Comparison of ENCODE assay signal across 10 cellular contexts in genomic region chr3:132432639-132433038, GRCh38. TPM values are rescaled to one million over a fixed set of nuclear protein-coding genes. Genes with fewer than 3 reads are reported as not detected.
DNase-seq lines count a peak whose midpoint lies in the region; ATAC-seq, FAIRE-seq and TF ChIP-seq lines count a peak whose summit lies in the region.
"Had no signal": no experiment of that assay in that cellular context is flagged by ENCODE, and none has a peak within 500 bp of the region (broad histone marks: within the 10 kb centered on the region; RNA-seq: fewer than 3 reads in every experiment).

No MANE protein-coding gene starts in this region.

- no peaks in the 10 kb centered on the region for H3K36me3 ChIP-seq in mesendoderm (ENCODE audit: control insufficient read depth, insufficient read depth, low read length)

- ATAC-seq in activated naive CD8-positive, alpha-beta T cell treated with anti-CD3 and anti-CD28 coated beads, Interleukin-2, amount 50 U/mL, for 24 hours = peak; percentile 85
- ATAC-seq in left lobe of liver = no peak

- H3K4me3 ChIP-seq in mesendoderm (ENCODE audit: low read length) = no peak overlapping the region

- no peak for TF ChIP-seq CTCF in CD14-positive monocyte (IDR thresholded peaks at IDR 0.05)
- no peak for TF ChIP-seq CTCF in D721Med (IDR thresholded peaks at IDR 0.05; ENCODE audit: insufficient read depth, missing control alignments)

- H3K27me3 Mint-ChIP-seq in CD14-positive monocyte (ENCODE audit: low read depth in 3 of 3) = no peaks in the 10 kb centered on the region
- H3K27me3 Mint-ChIP-seq in activated naive CD8-positive, alpha-beta T cell treated with anti-CD3 and anti-CD28 coated beads, Interleukin-2, amount 50 U/mL, for 24 hours = no peaks in the 10 kb centered on the region
- H3K27me3 Mint-ChIP-seq: naive thymus-derived CD8-positive, alpha-beta T cell had no signal

- H3K4me1 ChIP-seq in mesendoderm (ENCODE audit: control insufficient read depth, low read depth, low read length) = no peaks in the 10 kb centered on the region

- intact Hi-C loops in CD14-positive monocyte (cut with micrococcal nuclease) = no loop called here

- DNase-seq in CD14-positive monocyte (ENCODE audit: low spot score) (no peak), HT1080 (ENCODE audit: low read depth) (peak; percentile 88), kidney tubule cell (ENCODE audit: low spot score) (peak; percentile 61), left lobe of liver (ENCODE audit: low spot score) (no peak), D721Med (ENCODE audit: insufficient read length, low spot score) (no peak), NCI-H748 treated with DMSO at 0.1 percent for 48 hours (lab: John Stamatoyannopoulos, UW) (no peak), mesendoderm (no peak)
- DNase-seq in activated naive CD8-positive, alpha-beta T cell treated with anti-CD3 and anti-CD28 coated beads, Interleukin-2, amount 50 U/mL, for 24 hours = no peak
- DNase-seq: naive thymus-derived CD8-positive, alpha-beta T cell; NCI-H1930 had no signal

- no peak overlapping the region for H3K27ac ChIP-seq in mesendoderm (ENCODE audit: low read depth, low read length)

- no peaks in the 10 kb centered on the region for H3K79me1 ChIP-seq in mesendoderm (ENCODE audit: low read length)

- H2BK120ac ChIP-seq in mesendoderm (ENCODE audit: low read depth, low read length) = no peak overlapping the region

- no peak overlapping the region for H4K5ac ChIP-seq in mesendoderm (ENCODE audit: low read length)

- no peak overlapping the region for H3K4ac ChIP-seq in mesendoderm (ENCODE audit: low read depth, low read length)

- H3K56ac ChIP-seq in mesendoderm (ENCODE audit: low read length) = no peak overlapping the region

- no peaks in the 10 kb centered on the region for H3K79me2 ChIP-seq in mesendoderm (ENCODE audit: control insufficient read depth, insufficient read depth, low read length)

- no peak overlapping the region for H2BK5ac ChIP-seq in mesendoderm (ENCODE audit: low read length)

- H3K9me3 Mint-ChIP-seq in CD14-positive monocyte = peaks cover 0 to 2% (median 0%) of the 10 kb centered on the region in 7 donors
- no peaks in the 10 kb centered on the region for H3K9me3 Mint-ChIP-seq in activated naive CD8-positive, alpha-beta T cell treated with anti-CD3 and anti-CD28 coated beads, Interleukin-2, amount 50 U/mL, for 24 hours
- H3K9me3 Mint-ChIP-seq: naive thymus-derived CD8-positive, alpha-beta T cell had no signal

- peaks cover 56% of the 10 kb centered on the region for H3K4me1 Mint-ChIP-seq in CD14-positive monocyte
- H3K4me1 Mint-ChIP-seq in activated naive CD8-positive, alpha-beta T cell treated with anti-CD3 and anti-CD28 coated beads, Interleukin-2, amount 50 U/mL, for 24 hours = peaks cover 38% of the 10 kb centered on the region

- H3K9ac ChIP-seq in mesendoderm (ENCODE audit: low read length) = no peak overlapping the region

- H2BK15ac ChIP-seq in mesendoderm (replicated peaks; ENCODE audit: low read depth) = no peak overlapping the region

- peaks cover 17 to 19% of the 10 kb centered on the region in 2 donors for H3K36me3 Mint-ChIP-seq in CD14-positive monocyte
- peaks cover 13% of the 10 kb centered on the region for H3K36me3 Mint-ChIP-seq in activated naive CD8-positive, alpha-beta T cell treated with anti-CD3 and anti-CD28 coated beads, Interleukin-2, amount 50 U/mL, for 24 hours (ENCODE audit: low read depth)

- H3K27ac Mint-ChIP-seq in CD14-positive monocyte = peak overlapping the region in 4 of 7 donors; percentile 33 to 86 (median 64)
- H3K27ac Mint-ChIP-seq in activated naive CD8-positive, alpha-beta T cell treated with anti-CD3 and anti-CD28 coated beads, Interleukin-2, amount 50 U/mL, for 24 hours = no peak overlapping the region

- FAIRE-seq in D721Med (lab: Jason Lieb, UNC) = no peak

- WGBS in mesendoderm (ENCODE audit: extremely low coverage, insufficient coverage, low lambda C conversion rate) = no CpG with 5 or more reads among the region's 2 CpGs

- H3K18ac ChIP-seq in mesendoderm (ENCODE audit: low read length) = no peak overlapping the region

- H3K27me3 ChIP-seq in mesendoderm (ENCODE audit: insufficient read depth, low read length, poor library complexity) = no peaks in the 10 kb centered on the region

- H2AK5ac ChIP-seq in mesendoderm (ENCODE audit: low read length) = no peak overlapping the region

- H4K8ac ChIP-seq in mesendoderm (ENCODE audit: low read depth, low read length) = no peak overlapping the region

- H3K23ac ChIP-seq in mesendoderm (ENCODE audit: low read length) = no peak overlapping the region

- H3K4me2 ChIP-seq in mesendoderm (ENCODE audit: low read length) = no peak overlapping the region

- H3K4me3 Mint-ChIP-seq in CD14-positive monocyte = no peak overlapping the region
- no peak overlapping the region for H3K4me3 Mint-ChIP-seq in activated naive CD8-positive, alpha-beta T cell treated with anti-CD3 and anti-CD28 coated beads, Interleukin-2, amount 50 U/mL, for 24 hours
- H3K4me3 Mint-ChIP-seq: naive thymus-derived CD8-positive, alpha-beta T cell had no signal

RNA-seq across cellular contexts. Expression of gene DNAJC13, which starts 15.3 kb away (rescaled TPM):
- 10 to 100 TPM; 18.7 to 32.3 TPM for polyA plus RNA-seq in CD14-positive monocyte
- 51.7 and 52.5 TPM in 2 replicates for total RNA-seq in HT1080 (2014; rRNA removed; shearing (Covaris generic))
- 24.7 and 36.2 TPM in 2 replicates for polyA plus RNA-seq in HT1080 (2015; cell fraction: cytosol; rRNA removed)
- polyA plus RNA-seq in HT1080 (2015; cell fraction: nucleus; rRNA removed) = 66.8 and 72.5 TPM in 2 replicates
- total RNA-seq in left lobe of liver = 11.8 TPM
- polyA plus RNA-seq in mesendoderm (2013, experiment 1 of 2) = 11.2 TPM
- 10.7 TPM for polyA plus RNA-seq in mesendoderm (2013, experiment 2 of 2)

Comparison
In these comparisons a context has a peak if more than half of its experiments do, and no peak if none do; other contexts are left out.
1. DNase-seq: peak in HT1080 (single experiment) and kidney tubule cell (single experiment); none in CD14-positive monocyte (single experiment), activated naive CD8-positive, alpha-beta T cell treated with anti-CD3 and anti-CD28 coated beads, Interleukin-2, amount 50 U/mL, for 24 hours (single experiment), left lobe of liver (single experiment), D721Med (single experiment), NCI-H748 treated with DMSO at 0.1 percent for 48 hours (single experiment) and mesendoderm (single experiment).